In genomic region chr12:15848606-15849005, GRCh38 we compare ENCODE assay signal across 32 cellular contexts.
"Had no signal": no experiment of that assay in that cellular context is flagged by ENCODE, and none has a peak within 500 bp of the region (broad histone marks: within the 10 kb centered on the region; RNA-seq: fewer than 3 reads in every experiment).

No MANE protein-coding gene starts in this region.

- DNase-seq: activated B cell treated with CpG ODN at 0.5 μM for 24 hours; activated CD4-positive, alpha-beta T cell treated with anti-CD3 and anti-CD28 coated beads for 48 hours; activated CD4-positive, alpha-beta T cell treated with anti-CD3 and anti-CD28 coated beads, Interleukin-2, amount 50 U/mL, for 1 hour; activated CD4-positive, alpha-beta T cell treated with anti-CD3 and anti-CD28 coated beads, Interleukin-2, amount 50 U/mL, for 48 hours; activated CD8-positive, alpha-beta memory T cell treated with anti-CD3 and anti-CD28 coated beads for 24 hours; activated CD8-positive, alpha-beta T cell treated with anti-CD3 and anti-CD28 coated beads for 36 hours; activated effector memory CD4-positive, alpha-beta T cell treated with Interleukin-2 at 50 U/mL for 16 hours; activated gamma-delta T cell treated with Interleukin-2 at 50 U/mL for 16 hours; activated naive CD4-positive, alpha-beta T cell treated with anti-CD3 and anti-CD28 coated beads, Interleukin-2, amount 50 U/mL, for 16 hours; activated naive CD4-positive, alpha-beta T cell treated with Interleukin-2 at 50 U/mL for 16 hours; activated T-cell treated with anti-CD3 and anti-CD28 coated beads, Interleukin-2, amount 50 U/mL, for 4 hours; amniotic stem cell; anterior cingulate cortex; brain microvascular endothelial cell; caudate nucleus; colonic mucosa; effector CD8-positive, alpha-beta T cell; esophagus squamous epithelium; foreskin melanocyte; T-helper 1 cell; T-helper 17 cell; T1000; WERI-Rb-1 had no signal

- H3K36me3 ChIP-seq: brain microvascular endothelial cell, colonic mucosa, esophagus squamous epithelium, gastroesophageal sphincter, WERI-Rb-1 had no signal

- H3K27ac Mint-ChIP-seq: activated B cell treated with CpG ODN at 0.5 μM for 24 hours; activated CD8-positive, alpha-beta T cell treated with anti-CD3 and anti-CD28 coated beads for 36 hours; activated naive CD8-positive, alpha-beta T cell; activated T-helper 17 cell treated with anti-CD3 and anti-CD28 coated beads, Interleukin-2, amount 50 U/mL, for 72 hours; T-helper 17 cell; T-helper 2 cell treated with Interferon-gamma antibody and Interleukin-4, amounts not matched to agents 5 μg/mL and 100 μg/mL, for 36 hours had no signal

- H3K4me1 Mint-ChIP-seq: activated B cell treated with CpG ODN at 0.5 μM for 24 hours; activated T-helper 17 cell treated with anti-CD3 and anti-CD28 coated beads, Interleukin-2, amount 50 U/mL, for 72 hours had no signal

- H3K4me1 ChIP-seq: colonic mucosa, gastroesophageal sphincter had no signal

- H3K27ac ChIP-seq: brain microvascular endothelial cell, colonic mucosa, epithelial cell of prostate, esophagus squamous epithelium, gastroesophageal sphincter, WERI-Rb-1 had no signal

- H3K9me3 Mint-ChIP-seq: activated B cell treated with CpG ODN at 0.5 μM for 24 hours; activated CD8-positive, alpha-beta T cell treated with anti-CD3 and anti-CD28 coated beads for 36 hours; activated T-cell treated with anti-CD3 and anti-CD28 coated beads, Interleukin-2, amount 50 U/mL, for 4 hours; activated T-helper 17 cell treated with anti-CD3 and anti-CD28 coated beads, Interleukin-2, amount 50 U/mL, for 72 hours; T-helper 2 cell treated with Interferon-gamma antibody and Interleukin-4, amounts not matched to agents 5 μg/mL and 100 μg/mL, for 36 hours had no signal

- H3K4me3 Mint-ChIP-seq: activated B cell treated with CpG ODN at 0.5 μM for 24 hours; activated CD8-positive, alpha-beta T cell treated with anti-CD3 and anti-CD28 coated beads for 36 hours; activated naive CD8-positive, alpha-beta T cell; activated T-cell treated with anti-CD3 and anti-CD28 coated beads, Interleukin-2, amount 50 U/mL, for 4 hours; activated T-helper 17 cell treated with anti-CD3 and anti-CD28 coated beads, Interleukin-2, amount 50 U/mL, for 72 hours; T-helper 17 cell; T-helper 2 cell treated with Interferon-gamma antibody and Interleukin-4, amounts not matched to agents 5 μg/mL and 100 μg/mL, for 36 hours had no signal

- H3K9me3 ChIP-seq: colonic mucosa, esophagus squamous epithelium, gastroesophageal sphincter had no signal

- H3K27me3 ChIP-seq: brain microvascular endothelial cell, colonic mucosa, esophagus squamous epithelium, gastroesophageal sphincter had no signal

- FAIRE-seq: astrocyte, endometrium, endothelial cell of umbilical vein had no signal

- H3K4me3 ChIP-seq: colonic mucosa, esophagus squamous epithelium, gastroesophageal sphincter had no signal

- H3K36me3 Mint-ChIP-seq: activated naive CD8-positive, alpha-beta T cell had no signal

- ATAC-seq: activated CD4-positive, CD25-positive, alpha-beta regulatory T cell treated with anti-CD3 and anti-CD28 coated beads, Interleukin-2, amount 50 U/mL, for 24 hours; activated CD8-positive, alpha-beta T cell treated with anti-CD3 and anti-CD28 coated beads for 36 hours; activated T-cell treated with anti-CD3 and anti-CD28 coated beads, Interleukin-2, amount 50 U/mL, for 4 hours; activated T-helper 17 cell treated with anti-CD3 and anti-CD28 coated beads, Interleukin-2, amount 50 U/mL, for 72 hours; gastroesophageal sphincter; T-helper 17 cell had no signal

- H3K27me3 Mint-ChIP-seq: activated CD8-positive, alpha-beta T cell treated with anti-CD3 and anti-CD28 coated beads for 36 hours had no signal
